8 cellular contexts compared by ENCODE assay signal in genomic region chr11:58629857-58630256, GRCh38. TPM values are rescaled to one million over a fixed set of nuclear protein-coding genes. Genes with fewer than 3 reads are reported as not detected.
A peak's percentile ranks its signal among the peaks of the same experiment; 100 is the strongest.
DNase-seq lines count a peak whose midpoint lies in the region; ATAC-seq and TF ChIP-seq lines count a peak whose summit lies in the region.

No MANE protein-coding gene starts in this region.

- no peak overlapping the region for H3K9ac ChIP-seq in neural cell (ENCODE audit: low read length)

- CTCF ChIA-PET in HEK293 (lab: Yijun Ruan, JAX), result interaction anchor here (0.6 to 6.0 kb wide), 26 partner anchors 8 to 872 kb away, joined by 3 to 41 read pairs (median 5); partner anchors contain the start of genes CNTF and LPXN
- CTCF ChIA-PET in PC-9 (lab: Charles Lee), result interaction anchor here (1.0 kb wide), 1 partner anchor 61 kb away, joined by 3 read pairs; no protein-coding TSS in a partner anchor

- no peak for DNase-seq in activated CD4-positive, CD25-positive, alpha-beta regulatory T cell (lab: John Stamatoyannopoulos, UW)
- DNase-seq in PC-9, result peak in 1 of 2 experiments; percentile 40

- peaks cover 12% of the 10 kb centered on the region for H3F3A ChIP-seq in PC-9 (ENCODE audit: insufficient read depth, low read depth)
- no peaks in the 10 kb centered on the region for H3F3A ChIP-seq in neural cell (ENCODE audit: insufficient read depth, low read length, poor library complexity, severe bottlenecking)

- no TSS peak for BruUV-seq in PC-9 (replicated peaks; lab: Mats Ljungman, UMichigan)

- H3K4me1 ChIP-seq in HEK293 (ENCODE audit: control insufficient read depth, insufficient read depth, low read length), result no peaks in the 10 kb centered on the region
- H3K4me1 ChIP-seq in PC-9 (replicated peaks; ENCODE audit: insufficient read depth), result peaks cover 8% of the 10 kb centered on the region

- POLR2A ChIA-PET in HEK293 (lab: Yijun Ruan, JAX), result interaction anchor here (0.6 kb wide), 1 partner anchor 875 kb away, joined by 5 read pairs; no protein-coding TSS in a partner anchor
- POLR2A ChIA-PET in PC-9 (lab: Charles Lee; ENCODE audit: unreplicated experiment), result interaction anchor here (0.6 kb wide), 1 partner anchor 346 kb away, joined by 4 read pairs; no protein-coding TSS in a partner anchor

- ATAC-seq in activated CD4-positive, CD25-positive, alpha-beta regulatory T cell treated with anti-CD3 and anti-CD28 coated beads, Interleukin-2, amount 50 U/mL, for 24 hours, result peak; percentile 30 to 48
- ATAC-seq in esophagus mucosa (peak; percentile 27), GM21515 (IDR thresholded peaks at IDR 0.05; ENCODE audit: unreplicated experiment) (no peak), GM21717 (IDR thresholded peaks at IDR 0.05; ENCODE audit: unreplicated experiment) (no peak)

- no peak for TF ChIP-seq RAD21 in neural cell (conservative IDR thresholded peaks at IDR 0.05)

- H3K9me2 ChIP-seq in PC-9 (ENCODE audit: insufficient read depth) (no peaks in the 10 kb centered on the region; the same call in 1 of the 2 replicates), neural cell (ENCODE audit: insufficient read depth, low read length) (no peaks in the 10 kb centered on the region)

- no peak overlapping the region for H2AFZ ChIP-seq in PC-9
- H2AFZ ChIP-seq in neural cell (ENCODE audit: low read depth, low read length), result no peak overlapping the region

- intact Hi-C loops in PC-9 (cut with micrococcal nuclease; ENCODE audit: unreplicated experiment), result no loop called here

- TF ChIP-seq CTCF in HEK293 (tag by site-specific recombination; IDR thresholded peaks at IDR 0.05), result no peak
- peak; percentile 77 for TF ChIP-seq CTCF in PC-9 (conservative IDR thresholded peaks at IDR 0.05)
- TF ChIP-seq CTCF in neural cell (IDR thresholded peaks at IDR 0.05; ENCODE audit: poor library complexity, severe bottlenecking), result peak; percentile 23

- no peaks in the 10 kb centered on the region for H4K20me1 ChIP-seq in PC-9 (ENCODE audit: insufficient read depth)
- no peaks in the 10 kb centered on the region for H4K20me1 ChIP-seq in neural cell (ENCODE audit: insufficient read depth)

- H3K27me3 ChIP-seq in PC-9 (ENCODE audit: insufficient read depth, low read depth) (no peaks in the 10 kb centered on the region), neural cell (ENCODE audit: insufficient read depth, low read depth, low read length) (no peaks in the 10 kb centered on the region)

- no peak overlapping the region for H3K4me3 ChIP-seq in HEK293 (ENCODE audit: low read depth, low read length)
- H3K4me3 ChIP-seq in PC-9, result no peak overlapping the region
- H3K4me3 ChIP-seq in neural cell (ENCODE audit: low read length), result no peak overlapping the region

- H3K9me3 ChIP-seq in HEK293 (ENCODE audit: control insufficient read depth, insufficient read depth, low read depth, low read length), result no peaks in the 10 kb centered on the region
- H3K9me3 ChIP-seq in PC-9 (ENCODE audit: insufficient read depth, low read depth), result no peaks in the 10 kb centered on the region
- H3K9me3 ChIP-seq in neural cell (ENCODE audit: low read length), result no peaks in the 10 kb centered on the region

- H3K79me2 ChIP-seq in PC-9 (ENCODE audit: low read depth), result no peaks in the 10 kb centered on the region
- no peaks in the 10 kb centered on the region for H3K79me2 ChIP-seq in neural cell (replicated peaks; ENCODE audit: insufficient read depth, low read length)

- H3K27ac ChIP-seq in HEK293 (ENCODE audit: extremely low read depth, low read depth, low read length), result no peak overlapping the region
- H3K27ac ChIP-seq in PC-9, result no peak overlapping the region
- no peak overlapping the region for H3K27ac ChIP-seq in neural cell (ENCODE audit: low read length)

- no peak overlapping the region for H3K4me2 ChIP-seq in PC-9
- no peak overlapping the region for H3K4me2 ChIP-seq in neural cell (ENCODE audit: low read length)

- no peak for TF ChIP-seq EP300 in neural cell (conservative IDR thresholded peaks at IDR 0.05; ENCODE audit: poor library complexity, severe bottlenecking)

- H3K36me3 ChIP-seq in HEK293 (ENCODE audit: control insufficient read depth in 2 of 2, insufficient read depth in 1 of 2, low read length in 2 of 2) (peaks cover 0 to 34% of the 10 kb centered on the region in 2 experiments; a peak in 1 of 3 replicates), PC-9 (ENCODE audit: low read depth) (peaks cover 11% of the 10 kb centered on the region; the same call in 1 of the 2 replicates), neural cell (ENCODE audit: insufficient read depth, low read length) (no peaks in the 10 kb centered on the region)

TF ChIP-seq in HEK293, 187 proteins besides CTCF, POLR2A, EP300 and RAD21:
- TF ChIP-seq ZEB2 (tag by site-specific recombination; IDR thresholded peaks at IDR 0.05) (no peak), ZNF529 (tag by site-specific recombination; IDR thresholded peaks at IDR 0.05; ENCODE audit: insufficient replicate concordance) (no peak), ZNF654 (tag by site-specific recombination; IDR thresholded peaks at IDR 0.05; ENCODE audit: low read depth) (peak; percentile 53)
TF ChIP-seq in HEK293: peak in this region for 1.

TF ChIP-seq in neural cell, 6 proteins besides CTCF, POLR2A, EP300 and RAD21:
- TF ChIP-seq EZH2 (IDR thresholded peaks at IDR 0.05; ENCODE audit: borderline replicate concordance, insufficient read depth, low read length, poor library complexity, severe bottlenecking) (no peak), REST (IDR thresholded peaks at IDR 0.05; ENCODE audit: borderline replicate concordance) (no peak), TAF1 (IDR thresholded peaks at IDR 0.05; ENCODE audit: low read depth) (no peak), SMC3 (conservative IDR thresholded peaks at IDR 0.05; ENCODE audit: poor library complexity) (no peak), MXI1 (conservative IDR thresholded peaks at IDR 0.05; ENCODE audit: poor library complexity, severe bottlenecking) (no peak), POLR2AphosphoS5 (IDR thresholded peaks at IDR 0.05) (no peak)
TF ChIP-seq in neural cell: peak in this region for 0.

RNA-seq across cellular contexts. Expression of gene CNTF, which starts 7.4 kb away (rescaled TPM):
- total RNA-seq in PC-9 (2021) (2.1 and 3.4 TPM in 2 replicates), esophagus mucosa (0.76 TPM)
- polyA plus RNA-seq in neural cell, result 2.3 and 3.6 TPM in 2 replicates
- 3.4 and 4.2 TPM in 2 replicates for polyA minus RNA-seq in neural cell

RNA-seq across cellular contexts. Expression of gene ZFP91, which starts 51.0 kb away (rescaled TPM):
- total RNA-seq in PC-9 (2021) (40.6 and 67.5 TPM in 2 replicates), esophagus mucosa (33.8 TPM)
- 29.4 and 32.7 TPM in 2 replicates for polyA plus RNA-seq in neural cell
- polyA minus RNA-seq in neural cell, result 50.9 and 58.0 TPM in 2 replicates

RNA-seq across cellular contexts. Expression of gene LPXN, which starts 54.2 kb away (rescaled TPM):
- total RNA-seq in PC-9 (2021), result 7.1 and 10.3 TPM in 2 replicates
- total RNA-seq in esophagus mucosa, result 1.7 TPM
- 4.1 and 4.3 TPM in 2 replicates for polyA plus RNA-seq in neural cell
- polyA minus RNA-seq in neural cell, result 2.7 and 3.4 TPM in 2 replicates

Comparison
In these comparisons a context has a peak if more than half of its experiments do, and no peak if none do; other contexts are left out.
1. ATAC-seq: peak in activated CD4-positive, CD25-positive, alpha-beta regulatory T cell treated with anti-CD3 and anti-CD28 coated beads, Interleukin-2, amount 50 U/mL, for 24 hours (2 of 2) and esophagus mucosa (single experiment); none in GM21515 (single experiment) and GM21717 (single experiment).